8 cellular contexts compared by ENCODE assay signal in genomic region chr17:8173871-8174322, GRCh38. TPM values are rescaled to one million over a fixed set of nuclear protein-coding genes. Genes with fewer than 3 reads are reported as not detected.
DNase-seq lines count a peak whose midpoint lies in the region; ATAC-seq, FAIRE-seq and TF ChIP-seq lines count a peak whose summit lies in the region.

No MANE protein-coding gene starts in this region.

- H3K27me3 Mint-ChIP-seq in activated naive CD4-positive, alpha-beta T cell treated with anti-CD3 and anti-CD28 coated beads for 36 hours (ENCODE audit: low read depth) = peaks cover 4% of the 10 kb centered on the region
- no peaks in the 10 kb centered on the region for H3K27me3 Mint-ChIP-seq in astrocyte (ENCODE audit: low read depth, unreplicated experiment)

- FAIRE-seq in astrocyte (lab: Jason Lieb, UNC) = no peak

- H3K9me3 Mint-ChIP-seq in activated naive CD4-positive, alpha-beta T cell treated with anti-CD3 and anti-CD28 coated beads for 36 hours = no peaks in the 10 kb centered on the region
- no peaks in the 10 kb centered on the region for H3K9me3 Mint-ChIP-seq in astrocyte (ENCODE audit: unreplicated experiment)

- peaks cover 4% of the 10 kb centered on the region for H3K36me3 Mint-ChIP-seq in activated naive CD4-positive, alpha-beta T cell treated with anti-CD3 and anti-CD28 coated beads for 36 hours (ENCODE audit: low read depth)
- no peaks in the 10 kb centered on the region for H3K36me3 Mint-ChIP-seq in astrocyte (ENCODE audit: low read depth, unreplicated experiment)

- peak overlapping the region; percentile 69 for H3K4me3 Mint-ChIP-seq in activated naive CD4-positive, alpha-beta T cell treated with anti-CD3 and anti-CD28 coated beads for 36 hours
- H3K4me3 Mint-ChIP-seq in astrocyte (ENCODE audit: unreplicated experiment) = peak overlapping the region; percentile 89

- peaks cover 13% of the 10 kb centered on the region for H3K79me2 ChIP-seq in astrocyte (ENCODE audit: insufficient read depth, low read length)

- H3K4me1 ChIP-seq in astrocyte (ENCODE audit: insufficient read depth, low read length) (peaks cover 26% of the 10 kb centered on the region), right lobe of liver (peaks cover 0 to 24% (median 4%) of the 10 kb centered on the region in 4 donors), upper lobe of left lung (peaks cover 25 to 44% (median 29%) of the 10 kb centered on the region in 4 donors)

- H3K27me3 ChIP-seq in astrocyte (ENCODE audit: insufficient read depth, low read length) = no peaks in the 10 kb centered on the region
- no peaks in the 10 kb centered on the region for H3K27me3 ChIP-seq in right lobe of liver
- no peaks in the 10 kb centered on the region for H3K27me3 ChIP-seq in upper lobe of left lung

- intact Hi-C loops in activated naive CD4-positive, alpha-beta T cell treated with anti-CD3 and anti-CD28 coated beads for 36 hours (cut with micrococcal nuclease) = loop anchor here (1.0 to 5.0 kb wide), 6 partner anchors 10 to 102 kb away; no protein-coding TSS in a partner anchor
- intact Hi-C loops in right lobe of liver (cut with DNase I) = no loop called here

- TF ChIP-seq POLR2A in right lobe of liver (IDR thresholded peaks at IDR 0.05) (no peak), upper lobe of left lung (IDR thresholded peaks at IDR 0.05) (no peak)

- H3K4me3 ChIP-seq in astrocyte (ENCODE audit: insufficient read depth, low read depth, low read length) (peak overlapping the region; percentile 52), right lobe of liver (peak overlapping the region in 2 of 3 donors; percentile 38 to 52), upper lobe of left lung (peak overlapping the region in 3 of 4 donors; percentile 26 to 48 (median 39))

- peak overlapping the region; percentile 86 for H3K4me2 ChIP-seq in astrocyte (ENCODE audit: low read length)

- CTCF ChIA-PET in activated naive CD4-positive, alpha-beta T cell treated with anti-CD3 and anti-CD28 coated beads for 36 hours (lab: Charles Lee) = interaction anchor here (0.7 to 1.2 kb wide), 3 partner anchors 10 to 487 kb away, joined by 3 to 4 read pairs (median 3); no protein-coding TSS in a partner anchor

- TF ChIP-seq CTCF in astrocyte (IDR thresholded peaks at IDR 0.05; ENCODE audit: insufficient read depth, low read depth, low read length) (no peak), right lobe of liver (IDR thresholded peaks at IDR 0.05) (no peak), upper lobe of left lung (IDR thresholded peaks at IDR 0.05) (no peak)

- no peaks in the 10 kb centered on the region for H4K20me1 ChIP-seq in astrocyte (ENCODE audit: insufficient read depth, low read length)

- H3K9ac ChIP-seq in astrocyte (ENCODE audit: low read length) = peak overlapping the region; percentile 88

- ATAC-seq in right lobe of liver (no peak), upper lobe of left lung (ENCODE audit: low FRiP score in 2 of 2) (no peak), GM21529 (IDR thresholded peaks at IDR 0.05; ENCODE audit: unreplicated experiment) (no peak)

- peaks cover 37% of the 10 kb centered on the region for H3K4me1 Mint-ChIP-seq in activated naive CD4-positive, alpha-beta T cell treated with anti-CD3 and anti-CD28 coated beads for 36 hours (ENCODE audit: low read depth)
- peaks cover 17% of the 10 kb centered on the region for H3K4me1 Mint-ChIP-seq in astrocyte (ENCODE audit: low read depth, unreplicated experiment)

- H3K36me3 ChIP-seq in astrocyte (ENCODE audit: insufficient read depth, low read length) = no peaks in the 10 kb centered on the region
- H3K36me3 ChIP-seq in right lobe of liver = no peaks in the 10 kb centered on the region
- no peaks in the 10 kb centered on the region for H3K36me3 ChIP-seq in upper lobe of left lung

- H3K9me3 ChIP-seq in astrocyte (ENCODE audit: insufficient read depth, low read depth, low read length) (no peaks in the 10 kb centered on the region), right lobe of liver (no peaks in the 10 kb centered on the region), upper lobe of left lung (no peaks in the 10 kb centered on the region)

- peak overlapping the region; percentile 100 for H3K27ac Mint-ChIP-seq in activated naive CD4-positive, alpha-beta T cell treated with anti-CD3 and anti-CD28 coated beads for 36 hours
- peak overlapping the region; percentile 100 for H3K27ac Mint-ChIP-seq in astrocyte (ENCODE audit: unreplicated experiment)

- DNase-seq in activated naive CD4-positive, alpha-beta T cell treated with anti-CD3 and anti-CD28 coated beads for 36 hours = no peak
- no peak for DNase-seq in activated naive CD4-positive, alpha-beta T cell (lab: John Stamatoyannopoulos, UW)
- no peak for DNase-seq in astrocyte (ENCODE audit: low read depth)
- DNase-seq in right lobe of liver = peak in 1 of 3 donors; percentile 4
- DNase-seq in upper lobe of left lung = no peak
- no peak for DNase-seq in SHP77 treated with DMSO at 0.1 percent for 48 hours (lab: John Stamatoyannopoulos, UW)
- DNase-seq in NCI-H187 (lab: John Stamatoyannopoulos, UW) = no peak

- peak overlapping the region; percentile 81 for H2AFZ ChIP-seq in astrocyte (ENCODE audit: low read depth, low read length)

- 5% methylated on average over 14 of the region's 14 CpGs for WGBS in right lobe of liver (ENCODE audit: insufficient coverage, low coverage, low lambda C conversion rate, missing lambda C conversion rate)
- WGBS in upper lobe of left lung, 2 donors = 13 to 14% methylated on average over 14 of the region's 14 CpGs

- H3K27ac ChIP-seq in astrocyte (ENCODE audit: low read depth, low read length) = peak overlapping the region; percentile 99
- H3K27ac ChIP-seq in right lobe of liver = peak overlapping the region; percentile 92 to 98 (median 93)
- peak overlapping the region; percentile 88 to 92 (median 92) for H3K27ac ChIP-seq in upper lobe of left lung

- TF ChIP-seq EP300 in upper lobe of left lung (IDR thresholded peaks at IDR 0.05) = no peak

RNA-seq across cellular contexts. Expression of gene TMEM107, which starts 2.3 kb away (rescaled TPM):
- 10 to 100 TPM; 27.6 to 31.5 TPM for total RNA-seq in activated naive CD4-positive, alpha-beta T cell treated with anti-CD3 and anti-CD28 coated beads for 36 hours
- total RNA-seq in astrocyte (9.4 and 10.1 TPM in 2 replicates), right lobe of liver (1 to 10 TPM; 2.3 to 5.0 (median 3.4) TPM), upper lobe of left lung (10 to 100 TPM; 11.5 to 32.5 (median 17.3) TPM)

RNA-seq across cellular contexts. Expression of gene VAMP2, which starts 11.1 kb away (rescaled TPM):
- 10 to 100 TPM; 33.3 to 35.8 TPM for total RNA-seq in activated naive CD4-positive, alpha-beta T cell treated with anti-CD3 and anti-CD28 coated beads for 36 hours
- total RNA-seq in astrocyte (28.0 and 31.3 TPM in 2 replicates), right lobe of liver (10 to 100 TPM in 4 of 6 experiments, 1 to 10 TPM in 2; 4.4 to 18.6 (median 13.2) TPM), upper lobe of left lung (10 to 100 TPM; 27.2 to 75.8 (median 49.8) TPM)

RNA-seq across cellular contexts. Expression of gene BORCS6, which starts 16.1 kb away (rescaled TPM):
- 1 to 10 TPM; 4.0 to 4.3 TPM for total RNA-seq in activated naive CD4-positive, alpha-beta T cell treated with anti-CD3 and anti-CD28 coated beads for 36 hours
- 5.7 and 6.6 TPM in 2 replicates for total RNA-seq in astrocyte
- total RNA-seq in right lobe of liver = 1 to 10 TPM; 3.1 to 5.3 (median 4.2) TPM
- 10 to 100 TPM in 4 of 6 donors, 1 to 10 TPM in 2; 7.3 to 12.5 (median 11.1) TPM for total RNA-seq in upper lobe of left lung

RNA-seq across cellular contexts. Expression of gene PER1, which starts 21.7 kb away (rescaled TPM):
- total RNA-seq in activated naive CD4-positive, alpha-beta T cell treated with anti-CD3 and anti-CD28 coated beads for 36 hours = 10 to 100 TPM; 62.2 to 73.3 TPM
- total RNA-seq in astrocyte (17.0 and 18.1 TPM in 2 replicates), right lobe of liver (100 to 1,000 TPM in 1 of 6 experiments, 10 to 100 TPM in 5; 25.7 to 118 (median 55.2) TPM), upper lobe of left lung (100 to 1,000 TPM; 112 to 358 (median 288) TPM)

RNA-seq across cellular contexts. Expression of gene AURKB, which starts 36.5 kb away (rescaled TPM):
- total RNA-seq in activated naive CD4-positive, alpha-beta T cell treated with anti-CD3 and anti-CD28 coated beads for 36 hours = 100 to 1,000 TPM; 243 TPM
- total RNA-seq in astrocyte = 3.7 and 7.6 TPM in 2 replicates
- 1 to 10 TPM in 4 of 6 experiments, under 1 TPM in 2; 0.26 to 3.9 (median 1.5) TPM for total RNA-seq in right lobe of liver
- 1 to 10 TPM in 5 of 6 donors, not detected in 1; 1.8 to 8.1 (median 5.3) TPM for total RNA-seq in upper lobe of left lung
